ENCODE assay signal across 8 cellular contexts in the genomic region with DNA sequence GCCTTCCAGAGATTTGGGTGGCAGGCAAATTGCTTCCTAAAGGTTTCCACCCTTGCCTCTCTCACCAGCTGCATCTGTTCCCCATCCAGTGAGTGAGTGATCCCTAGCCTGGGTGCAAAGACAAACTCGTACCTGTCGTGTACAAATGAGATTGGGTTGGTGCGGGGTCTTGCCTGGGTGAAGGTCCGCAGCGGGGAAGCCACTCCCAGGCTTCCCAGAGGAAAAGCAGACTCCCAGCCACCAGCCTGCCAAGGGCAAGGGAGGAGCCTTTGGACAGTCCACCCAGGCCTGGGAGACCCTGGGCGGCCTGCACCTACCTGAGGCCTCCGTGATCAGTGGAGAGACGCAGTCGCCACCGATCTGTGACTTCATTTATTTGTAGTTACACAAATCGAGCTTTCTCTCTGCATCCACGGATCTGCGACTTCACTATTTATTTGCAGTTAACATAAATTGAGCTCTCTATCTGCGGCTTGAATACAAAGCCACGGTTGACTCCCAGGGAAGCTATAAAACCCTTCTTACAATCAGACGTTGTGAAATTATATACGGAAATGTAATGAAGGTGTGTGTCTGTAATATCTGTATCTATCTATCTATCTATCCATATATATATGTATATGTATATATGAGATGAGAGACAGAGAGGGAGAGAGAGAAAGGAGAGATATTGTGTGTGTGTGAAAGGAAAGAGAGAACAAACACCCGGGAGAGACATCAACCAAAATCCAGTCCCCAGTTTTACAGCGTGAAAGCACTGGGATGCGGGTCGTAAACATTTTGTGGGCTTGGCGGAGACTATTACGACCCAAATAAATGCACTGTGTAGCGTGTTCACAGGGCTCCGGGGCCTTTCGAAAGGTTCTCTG. TPM values are rescaled to one million over a fixed set of nuclear protein-coding genes. Genes with fewer than 3 reads are reported as not detected.
DNase-seq lines count a peak whose midpoint lies in the region; ATAC-seq, FAIRE-seq and TF ChIP-seq lines count a peak whose summit lies in the region.

No MANE protein-coding gene starts in this region.

- H3K9me3 ChIP-seq in Loucy (ENCODE audit: insufficient read depth, low read depth, low read length) (no peaks in the 10 kb centered on the region), small intestine (ENCODE audit: control insufficient read depth, low read depth) (no peaks in the 10 kb centered on the region)
- no peaks in the 10 kb centered on the region for H3K9me3 ChIP-seq in naive thymus-derived CD4-positive, alpha-beta T cell (ENCODE audit: control insufficient read depth in 2 of 3, low read length in 3 of 3)

- H3K27me3 ChIP-seq in Loucy (ENCODE audit: insufficient read depth, low read length, poor library complexity, severe bottlenecking) (peaks cover 28% of the 10 kb centered on the region), small intestine (ENCODE audit: control insufficient read depth in 2 of 2, insufficient read depth in 2 of 2, low read length in 2 of 2) (peaks cover 12 to 71% of the 10 kb centered on the region in 2 donors)
- H3K27me3 ChIP-seq in naive thymus-derived CD4-positive, alpha-beta T cell (ENCODE audit: control insufficient read depth in 2 of 2, insufficient read depth in 2 of 2, low read length in 2 of 2) = peaks cover 34 to 61% of the 10 kb centered on the region in 2 donors

- H3F3A ChIP-seq in Loucy (ENCODE audit: low read depth) = peaks cover 12% of the 10 kb centered on the region; the same call in 1 of the 2 replicates

- H3K4me3 Mint-ChIP-seq in CD14-positive monocyte = peak overlapping the region; percentile 64 to 86
- H3K4me3 Mint-ChIP-seq in MCF 10A (ENCODE audit: unreplicated experiment) = peak overlapping the region; percentile 58
- H3K4me3 Mint-ChIP-seq in naive thymus-derived CD4-positive, alpha-beta T cell = peak overlapping the region; percentile 33 to 88 (median 74)

- peak overlapping the region; percentile 91 for H3K4me2 ChIP-seq in Loucy (ENCODE audit: low read depth, low read length, poor library complexity, severe bottlenecking)

- H3K36me3 ChIP-seq in Loucy (ENCODE audit: insufficient read depth, low read length) (peaks cover 24% of the 10 kb centered on the region), small intestine (ENCODE audit: control insufficient read depth in 2 of 2, insufficient read depth in 2 of 2, low read length in 2 of 2) (no peaks in the 10 kb centered on the region)
- no peaks in the 10 kb centered on the region for H3K36me3 ChIP-seq in naive thymus-derived CD4-positive, alpha-beta T cell (ENCODE audit: control insufficient read depth in 2 of 3, insufficient read depth in 3 of 3, low read length in 3 of 3)

- H3K9ac ChIP-seq in Loucy (ENCODE audit: low read depth, low read length, poor library complexity, severe bottlenecking) = peak overlapping the region; percentile 99

- DNase-seq in CD14-positive monocyte (ENCODE audit: low spot score) = peak; percentile 10
- DNase-seq in MCF 10A (ENCODE audit: unreplicated experiment) = no peak
- no peak for DNase-seq in naive thymus-derived CD4-positive, alpha-beta T cell
- no peak for DNase-seq in stimulated activated CD4-positive, alpha-beta T cell treated with anti-CD3 and anti-CD28 coated beads, Interleukin-4, amount 100 ng/mL, for 1 hour
- DNase-seq in activated CD4-positive, alpha-beta T cell treated with anti-CD3 and anti-CD28 coated beads, Interleukin-2, amount 50 U/mL, for 4 hours = no peak
- no peak for DNase-seq in small intestine

- intact Hi-C loops in CD14-positive monocyte (cut with micrococcal nuclease) = loop anchor here (5.0 to 10.0 kb wide), 6 partner anchors 62 to 1297 kb away; a partner anchor contains a TSS
- intact Hi-C loops in MCF 10A (cut with micrococcal nuclease) = no loop called here
- intact Hi-C loops in naive thymus-derived CD4-positive, alpha-beta T cell (cut with micrococcal nuclease) = loop anchor here (1.0 to 5.0 kb wide), 13 partner anchors 9 to 1305 kb away; a partner anchor contains a TSS

- H3K4me1 Mint-ChIP-seq in CD14-positive monocyte (peaks cover 69% of the 10 kb centered on the region), MCF 10A (ENCODE audit: insufficient read depth, unreplicated experiment) (peaks cover 12% of the 10 kb centered on the region)
- H3K4me1 Mint-ChIP-seq in naive thymus-derived CD4-positive, alpha-beta T cell = peaks cover 21 to 56% (median 41%) of the 10 kb centered on the region in 7 donors

- H3K27ac Mint-ChIP-seq in CD14-positive monocyte = no peak overlapping the region
- H3K27ac Mint-ChIP-seq in MCF 10A (ENCODE audit: low read depth, unreplicated experiment) = peak overlapping the region; percentile 43
- H3K27ac Mint-ChIP-seq in naive thymus-derived CD4-positive, alpha-beta T cell = peak overlapping the region in 2 of 9 donors; percentile 9 to 11

- H2AFZ ChIP-seq in Loucy (ENCODE audit: low read length) = no peak overlapping the region

- H3K4me1 ChIP-seq in Loucy (ENCODE audit: insufficient read depth, low read length, poor library complexity, severe bottlenecking) = peaks cover 10% of the 10 kb centered on the region
- peaks cover 25 to 40% of the 10 kb centered on the region in 2 donors for H3K4me1 ChIP-seq in naive thymus-derived CD4-positive, alpha-beta T cell (ENCODE audit: control insufficient read depth in 2 of 2, insufficient read depth in 2 of 2, low read length in 2 of 2)
- H3K4me1 ChIP-seq in small intestine (ENCODE audit: control insufficient read depth in 2 of 2, insufficient read depth in 1 of 2, low read depth in 1 of 2, low read length in 1 of 2) = no peaks in the 10 kb centered on the region

- peak overlapping the region; percentile 94 for H3K4me3 ChIP-seq in Loucy (ENCODE audit: low read length, poor library complexity, severe bottlenecking)
- H3K4me3 ChIP-seq in naive thymus-derived CD4-positive, alpha-beta T cell (ENCODE audit: low read length) = peak overlapping the region; percentile 81
- H3K4me3 ChIP-seq in small intestine (ENCODE audit: low read depth in 1 of 2, low read length in 2 of 2) = no peak overlapping the region

- peaks cover 98% of the 10 kb centered on the region for H3K79me2 ChIP-seq in Loucy (ENCODE audit: insufficient read depth, low read length)

- no peaks in the 10 kb centered on the region for H3K9me2 ChIP-seq in Loucy (replicated peaks; ENCODE audit: low read depth, low read length)

- H3K27ac ChIP-seq in naive thymus-derived CD4-positive, alpha-beta T cell (ENCODE audit: low read depth, low read length) = no peak overlapping the region
- no peak overlapping the region for H3K27ac ChIP-seq in small intestine (ENCODE audit: low read depth in 1 of 2, low read length in 1 of 2)

- no peak for FAIRE-seq in small intestine (lab: Jason Lieb, UNC)

- H3K27me3 Mint-ChIP-seq in CD14-positive monocyte (ENCODE audit: low read depth in 3 of 3) (peaks cover 88 to 93% (median 88%) of the 10 kb centered on the region in 3 donors), MCF 10A (ENCODE audit: insufficient read depth, unreplicated experiment) (no peaks in the 10 kb centered on the region)
- peaks cover 67 to 92% (median 81%) of the 10 kb centered on the region in 5 donors for H3K27me3 Mint-ChIP-seq in naive thymus-derived CD4-positive, alpha-beta T cell

- H3K9me3 Mint-ChIP-seq in CD14-positive monocyte (peaks cover 0 to 54% (median 22%) of the 10 kb centered on the region in 7 donors), MCF 10A (ENCODE audit: unreplicated experiment) (no peaks in the 10 kb centered on the region)
- H3K9me3 Mint-ChIP-seq in naive thymus-derived CD4-positive, alpha-beta T cell = peaks cover 0 to 11% (median 0%) of the 10 kb centered on the region in 11 donors

- H3K36me3 Mint-ChIP-seq in CD14-positive monocyte (peaks cover 10 to 33% of the 10 kb centered on the region in 2 donors), MCF 10A (ENCODE audit: insufficient read depth, unreplicated experiment) (peaks cover 10% of the 10 kb centered on the region)
- H3K36me3 Mint-ChIP-seq in naive thymus-derived CD4-positive, alpha-beta T cell = peaks cover 0 to 3% (median 0%) of the 10 kb centered on the region in 5 donors

- CTCF ChIA-PET in MCF 10A (lab: Yijun Ruan, JAX) = interaction anchor here (0.6 to 3.2 kb wide), 8 partner anchors 9 to 826 kb away, joined by 3 to 21 read pairs (median 4); no protein-coding TSS in a partner anchor
- CTCF ChIA-PET in naive thymus-derived CD4-positive, alpha-beta T cell (lab: Charles Lee) = interaction anchor here (0.8 to 1.8 kb wide), 3 partner anchors 10 to 790 kb away, joined by 3 to 6 read pairs (median 6); no protein-coding TSS in a partner anchor

- WGBS in small intestine, 3 donors = 27 to 50% (median 41%) methylated on average over 26 of the region's 26 CpGs

- BruUV-seq in MCF 10A (replicated peaks; lab: Mats Ljungman, UMichigan) = no TSS peak

- TF ChIP-seq CTCF in CD14-positive monocyte (IDR thresholded peaks at IDR 0.05) (no peak), Loucy (conservative IDR thresholded peaks at IDR 0.05; ENCODE audit: low read length) (no peak), MCF 10A (IDR thresholded peaks at IDR 0.05; ENCODE audit: unreplicated experiment) (no peak)

- peaks cover 27% of the 10 kb centered on the region for H4K20me1 ChIP-seq in Loucy (ENCODE audit: insufficient read depth, low read length, poor library complexity, severe bottlenecking)

- no peak for ATAC-seq in naive thymus-derived CD4-positive, alpha-beta T cell
- ATAC-seq in GM21619 (IDR thresholded peaks at IDR 0.05; ENCODE audit: unreplicated experiment) = no peak

- POLR2A ChIA-PET in MCF 10A (lab: Yijun Ruan, JAX) = interaction anchor here (0.9 to 1.0 kb wide), 4 partner anchors 8 to 794 kb away, joined by 3 to 5 read pairs (median 3); no protein-coding TSS in a partner anchor
- POLR2A ChIA-PET in naive thymus-derived CD4-positive, alpha-beta T cell (lab: Charles Lee) = no interaction called here

RNA-seq across cellular contexts. Expression of a gene that starts 3.0 kb away (rescaled TPM):
- polyA plus RNA-seq in CD14-positive monocyte = not detected
- total RNA-seq in MCF 10A (2022) = 0.29 and 0.44 TPM in 2 replicates
- total RNA-seq in naive thymus-derived CD4-positive, alpha-beta T cell = not detected
- polyA plus RNA-seq in naive thymus-derived CD4-positive, alpha-beta T cell = not detected
- polyA plus RNA-seq in small intestine = 1 to 10 TPM in 2 of 3 donors, not detected in 1; 1.1 to 1.9 TPM

RNA-seq across cellular contexts. Expression of a gene that starts 5.8 kb away (rescaled TPM):
- 1 to 10 TPM in 1 of 2 donors, under 1 TPM in 1; 0.55 to 1.9 TPM for polyA plus RNA-seq in CD14-positive monocyte
- 6.9 and 7.6 TPM in 2 replicates for total RNA-seq in MCF 10A (2022)
- 1 to 10 TPM in 1 of 5 experiments, under 1 TPM in 1, not detected in 3; 0.70 to 1.7 TPM for total RNA-seq in naive thymus-derived CD4-positive, alpha-beta T cell
- not detected for polyA plus RNA-seq in naive thymus-derived CD4-positive, alpha-beta T cell
- under 1 TPM in 1 of 3 donors, not detected in 2; 0.28 TPM for polyA plus RNA-seq in small intestine

RNA-seq across cellular contexts. Expression of a gene that starts 7.1 kb away (rescaled TPM):
- polyA plus RNA-seq in CD14-positive monocyte (not detected), small intestine (1 to 10 TPM in 1 of 3 donors, under 1 TPM in 2; 0.45 to 3.3 (median 0.54) TPM)
- total RNA-seq in MCF 10A (2022) = 8.2 and 14.0 TPM in 2 replicates
- total RNA-seq in naive thymus-derived CD4-positive, alpha-beta T cell = under 1 TPM in 1 of 5 experiments, not detected in 4; 0.12 TPM
- polyA plus RNA-seq in naive thymus-derived CD4-positive, alpha-beta T cell = not detected

RNA-seq across cellular contexts. Expression of a gene that starts 11.9 kb away (rescaled TPM):
- not detected for polyA plus RNA-seq in CD14-positive monocyte
- total RNA-seq in MCF 10A (2022) = 0.96 and 2.0 TPM in 2 replicates
- total RNA-seq in naive thymus-derived CD4-positive, alpha-beta T cell = under 1 TPM in 2 of 5 experiments, not detected in 3; 0.32 to 0.49 TPM
- polyA plus RNA-seq in naive thymus-derived CD4-positive, alpha-beta T cell = not detected
- under 1 TPM in 2 of 3 donors, not detected in 1; 0.46 to 0.81 TPM for polyA plus RNA-seq in small intestine

RNA-seq across cellular contexts. Expression of a gene that starts 14.6 kb away (rescaled TPM):
- polyA plus RNA-seq in CD14-positive monocyte = 1 to 10 TPM in 1 of 2 donors, under 1 TPM in 1; 0.33 to 3.2 TPM
- 3.9 and 5.6 TPM in 2 replicates for total RNA-seq in MCF 10A (2022)
- under 1 TPM in 1 of 5 experiments, not detected in 4; 0.66 TPM for total RNA-seq in naive thymus-derived CD4-positive, alpha-beta T cell
- not detected for polyA plus RNA-seq in naive thymus-derived CD4-positive, alpha-beta T cell
- polyA plus RNA-seq in small intestine = under 1 TPM in 1 of 3 donors, not detected in 2; 0.06 TPM

Comparison
In these comparisons a context has a peak if more than half of its experiments do, and no peak if none do; other contexts are left out.
1. H3K4me3 ChIP-seq: peak in Loucy (single experiment) and naive thymus-derived CD4-positive, alpha-beta T cell (single experiment); none in small intestine (0 of 2).
2. Peak in every context shown above with its lines, with median percentiles within 50 percentile points of each other: H3K4me3 Mint-ChIP-seq.